ENCODE assay signal across 8 cellular contexts in genomic region chr3:59857589-59858346, GRCh38.
DNase-seq lines count a peak whose midpoint lies in the region; ATAC-seq, FAIRE-seq and TF ChIP-seq lines count a peak whose summit lies in the region.

No MANE protein-coding gene starts in this region.

- in situ Hi-C loops in K562 (cut with MboI), result loop anchor here (25.0 kb wide), 1 partner anchor 270 kb away; no protein-coding TSS in a partner anchor

- H3K27ac ChIP-seq in K562 (ENCODE audit: extremely low read depth, low read depth, low read length) (no peak overlapping the region), iPS DF 6.9 (ENCODE audit: low read length) (no peak overlapping the region)

- intact Hi-C loops in K562 (cut with micrococcal nuclease), result loop anchor here (2.0 kb wide), 1 partner anchor 283 kb away; no protein-coding TSS in a partner anchor

- POLR2A ChIA-PET in K562 (lab: Yijun Ruan, JAX), result no interaction called here

- peak; percentile 94 for ATAC-seq in GM18508 (IDR thresholded peaks at IDR 0.05; ENCODE audit: insufficient read depth, unreplicated experiment)
- ATAC-seq in HG02973 (IDR thresholded peaks at IDR 0.05; ENCODE audit: unreplicated experiment), result peak; percentile 98
- peak; percentile 86 for ATAC-seq in K562

- H3K4me3 ChIP-seq in K562 (no peak overlapping the region), iPS DF 6.9 (ENCODE audit: low read length) (no peak overlapping the region)

- no TSS peak for BruUV-seq in K562 (replicated peaks; lab: Mats Ljungman, UMichigan)

- H2AFZ ChIP-seq in K562 (ENCODE audit: low read depth, low read length), result no peak overlapping the region

- H4K20me1 ChIP-seq in K562 (replicated peaks; ENCODE audit: control insufficient read depth, insufficient read depth, low read length), result no peaks in the 10 kb centered on the region

- no peaks in the 10 kb centered on the region for H3K9me1 ChIP-seq in K562 (ENCODE audit: control insufficient read depth, insufficient read depth, low read length)

- no peak for TF ChIP-seq EP300 in K562 (IDR thresholded peaks at IDR 0.05; ENCODE audit: low read length)

- FAIRE-seq in K562 (lab: Jason Lieb, UNC), result no peak

- no peak overlapping the region for H3K4me2 ChIP-seq in K562 (ENCODE audit: insufficient read depth, low read length)

- WGBS in K562 (ENCODE audit: insufficient coverage, low coverage, missing lambda C conversion rate), result 0% methylated on average over 1 of the region's 7 CpGs
- no CpG with 5 or more reads among the region's 7 CpGs for WGBS in iPS DF 6.9 (ENCODE audit: insufficient coverage, insufficient read length)

- no peaks in the 10 kb centered on the region for H3K79me2 ChIP-seq in K562 (ENCODE audit: control insufficient read depth, insufficient read depth, low read length)

- TF ChIP-seq RAD21 in K562 (CRISPR knock-in tag; conservative IDR thresholded peaks at IDR 0.05 in 1 of 2, IDR thresholded peaks at IDR 0.05 in 1 of 2), result peak; percentile 32 to 58; a peak in 3 of 4 replicates

- no peak for TF ChIP-seq POLR2A in K562 (conservative IDR thresholded peaks at IDR 0.05)

- no peak overlapping the region for H3K9ac ChIP-seq in K562 (ENCODE audit: insufficient read depth in 1 of 2, low read depth in 2 of 2, low read length in 2 of 2)

- H3K27me3 ChIP-seq in K562 (ENCODE audit: control insufficient read depth in 2 of 2, insufficient read depth in 2 of 2, low read length in 2 of 2) (no peaks in the 10 kb centered on the region), iPS DF 6.9 (ENCODE audit: control insufficient read depth, insufficient read depth, low read length) (no peaks in the 10 kb centered on the region)

- no peaks in the 10 kb centered on the region for H3K36me3 ChIP-seq in K562 (ENCODE audit: control insufficient read depth, insufficient read depth, low read length)
- H3K36me3 ChIP-seq in iPS DF 6.9 (ENCODE audit: control insufficient read depth, insufficient read depth, low read length), result no peaks in the 10 kb centered on the region

- DNase-seq in A172 (ENCODE audit: low spot score) (peak; percentile 93), NCI-H2081 (lab: John Stamatoyannopoulos, UW) (peak; percentile 70 to 78), UCSD-AML1 (lab: John Stamatoyannopoulos, UW; ENCODE audit: unreplicated experiment) (peak; percentile 73), K562 (ENCODE audit: extremely low read depth in 1 of 4, low spot score in 3 of 4) (peak; percentile 29 to 62 (median 42)), iPS DF 6.9 (ENCODE audit: low read depth, low spot score) (peak; percentile 52)
- peak; percentile 77 for DNase-seq in stimulated activated CD4-positive, alpha-beta T cell treated with anti-CD3 and anti-CD28 coated beads, Interleukin-12 subunit alpha, Interleukin-12 subunit beta, amount 100 ng/mL, for 4 hours

- H3K9me3 ChIP-seq in K562 (replicated peaks; ENCODE audit: control insufficient read depth, insufficient read depth, low read depth, low read length) (no peaks in the 10 kb centered on the region), iPS DF 6.9 (ENCODE audit: control insufficient read depth, insufficient read depth, low read length) (no peaks in the 10 kb centered on the region)

- H3K4me1 ChIP-seq in K562 (replicated peaks in 1 of 2; ENCODE audit: control insufficient read depth in 2 of 2, insufficient read depth in 2 of 2, low read length in 2 of 2), result no peaks in the 10 kb centered on the region
- H3K4me1 ChIP-seq in iPS DF 6.9 (ENCODE audit: control insufficient read depth, insufficient read depth, low read length), result no peaks in the 10 kb centered on the region

- CTCF ChIA-PET in K562 (lab: Yijun Ruan, JAX; ENCODE audit: low intra/inter-chr PET ratio), result interaction anchor here (1.2 kb wide), 1 partner anchor 282 kb away, joined by 5 read pairs; no protein-coding TSS in a partner anchor

- peak; percentile 60 to 78 (median 71) for TF ChIP-seq CTCF in K562 (IDR thresholded peaks at IDR 0.05 in 2 of 3, conservative IDR thresholded peaks at IDR 0.05 in 1 of 3; ENCODE audit: insufficient read depth in 2 of 3, low read depth in 1 of 3, low read length in 3 of 3)

TF ChIP-seq in K562, 482 proteins besides CTCF, POLR2A, EP300 and RAD21:
- TF ChIP-seq LEF1 (IDR thresholded peaks at IDR 0.05) (no peak), PPARD (CRISPR knock-in tag; IDR thresholded peaks at IDR 0.05) (no peak), MYNN (IDR thresholded peaks at IDR 0.05) (no peak), MYNN (CRISPR knock-in tag; IDR thresholded peaks at IDR 0.05) (no peak), SPI1 (IDR thresholded peaks at IDR 0.05; ENCODE audit: borderline replicate concordance, low read depth, low read length) (peak; percentile 41; the same call in 1 of the 2 replicates), ATF1 (CRISPR knock-in tag; IDR thresholded peaks at IDR 0.05) (no peak), ATF1 (tag; IDR thresholded peaks at IDR 0.05) (peak; percentile 53), SMC3 (conservative IDR thresholded peaks at IDR 0.05; ENCODE audit: insufficient read depth, low read depth, low read length) (peak; percentile 37; the same call in 1 of the 2 replicates)
- TF ChIP-seq, protein P1, sequence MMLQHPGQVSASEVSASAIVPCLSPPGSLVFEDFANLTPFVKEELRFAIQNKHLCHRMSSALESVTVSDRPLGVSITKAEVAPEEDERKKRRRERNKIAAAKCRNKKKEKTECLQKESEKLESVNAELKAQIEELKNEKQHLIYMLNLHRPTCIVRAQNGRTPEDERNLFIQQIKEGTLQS (IDR thresholded peaks at IDR 0.05), result peak; percentile 38; the same call in 1 of the 2 replicates
- TF ChIP-seq, protein P1 (CRISPR knock-in tag; conservative IDR thresholded peaks at IDR 0.05), result no peak

Comparison
In these comparisons a context has a peak if more than half of its experiments do, and no peak if none do; other contexts are left out.
1. DNase-seq: peak in every context shown above with its lines; median percentile 93 in A172; 77 in stimulated activated CD4-positive, alpha-beta T cell treated with anti-CD3 and anti-CD28 coated beads, Interleukin-12 subunit alpha, Interleukin-12 subunit beta, amount 100 ng/mL, for 4 hours; 74 in NCI-H2081; 73 in UCSD-AML1; 52 in iPS DF 6.9; 42 in K562.